16 cellular contexts compared by ENCODE assay signal in the genomic region with DNA sequence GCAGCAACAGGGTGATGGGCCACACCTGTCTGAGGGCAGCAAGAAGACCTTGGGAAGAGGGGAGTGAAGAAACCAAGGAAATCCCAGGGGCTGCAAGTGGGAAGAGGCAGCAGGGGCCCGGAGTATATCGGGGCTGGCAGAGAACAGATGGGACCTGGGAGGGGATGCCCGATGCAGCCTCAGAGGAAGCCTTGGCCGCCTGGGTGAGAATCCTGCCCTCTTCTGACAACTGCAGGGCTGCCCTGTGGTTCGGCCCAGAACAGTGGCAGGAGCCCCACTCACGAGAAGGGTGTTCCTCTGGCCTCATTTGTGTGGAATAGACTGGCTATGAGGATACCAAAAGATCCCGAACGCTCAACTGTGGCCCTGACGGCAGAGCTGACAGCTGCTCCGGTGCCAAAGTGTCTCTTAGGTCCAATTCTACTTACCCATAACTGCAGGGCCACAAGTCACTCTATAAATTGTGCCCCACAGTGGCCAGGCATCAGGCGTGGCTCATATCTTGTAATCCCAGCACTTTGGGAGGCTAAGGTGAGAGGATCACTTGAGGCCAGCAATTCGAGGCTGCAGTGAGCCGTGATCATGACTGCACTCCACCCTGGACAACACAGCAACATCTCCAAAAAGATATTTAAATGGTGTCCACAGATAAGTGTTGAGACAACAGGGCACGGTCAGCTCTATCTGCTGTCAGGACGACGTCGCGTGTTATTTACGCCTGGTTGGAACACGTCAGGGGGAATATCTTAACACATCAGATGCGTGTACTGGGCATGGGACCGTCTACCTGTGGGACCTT.
"Had no signal": no experiment of that assay in that cellular context is flagged by ENCODE, and none has a peak within 500 bp of the region (broad histone marks: within the 10 kb centered on the region; RNA-seq: fewer than 3 reads in every experiment).

No MANE protein-coding gene starts in this region.

- H3K4me3 ChIP-seq: dorsolateral prefrontal cortex, gastroesophageal sphincter, heart right ventricle, testis had no signal

- H3K4me3 Mint-ChIP-seq: activated CD4-positive, alpha-beta memory T cell treated with anti-CD3 and anti-CD28 coated beads, Interleukin-2, amount 10 ng/mL, durations not matched to agents 7 days and 5 days; activated naive CD4-positive, alpha-beta T cell treated with anti-CD3 and anti-CD28 coated beads for 36 hours; endodermal cell; naive B cell; stimulated activated naive CD8-positive, alpha-beta T cell treated with anti-CD3 and anti-CD28 coated beads, Interleukin-15, Interleukin-2, amounts not matched to agents 100 ng/mL and 50 ng/mL, for 24 hours; WTC11 had no signal

- H3K9me3 ChIP-seq: gastroesophageal sphincter, heart right ventricle, testis had no signal

- H3K27ac ChIP-seq: dorsolateral prefrontal cortex, gastroesophageal sphincter, heart right ventricle, testis had no signal

- H3K27me3 ChIP-seq: gastroesophageal sphincter, heart right ventricle, testis had no signal

- H3K36me3 ChIP-seq: gastroesophageal sphincter, heart right ventricle had no signal

- H3K27ac Mint-ChIP-seq: activated CD4-positive, alpha-beta memory T cell treated with anti-CD3 and anti-CD28 coated beads, Interleukin-2, amount 10 ng/mL, durations not matched to agents 7 days and 5 days; activated naive CD4-positive, alpha-beta T cell treated with anti-CD3 and anti-CD28 coated beads for 36 hours; activated T-cell treated with anti-CD3 and anti-CD28 coated beads, Interleukin-2, amount 50 U/mL, for 72 hours; endodermal cell; naive B cell; stimulated activated naive CD8-positive, alpha-beta T cell treated with anti-CD3 and anti-CD28 coated beads, Interleukin-15, Interleukin-2, amounts not matched to agents 100 ng/mL and 50 ng/mL, for 24 hours; T-helper 1 cell treated with Interleukin-12 subunit alpha and Interleukin-12 subunit beta and Interleukin-4 antibody, amounts not matched to agents 30 μg/mL and 1 μg/mL, for 36 hours; WTC11 had no signal

- H3K36me3 Mint-ChIP-seq: naive B cell, WTC11 had no signal

- DNase-seq: activated CD4-positive, alpha-beta memory T cell treated with anti-CD3 and anti-CD28 coated beads, Interleukin-2, amount 10 ng/mL, durations not matched to agents 7 days and 5 days; activated CD4-positive, alpha-beta T cell treated with anti-CD3 and anti-CD28 coated beads for 4 hours; endodermal cell; heart right ventricle; mammary epithelial cell; naive B cell; nucleus accumbens; small intestine; testis had no signal

- H3K9me3 Mint-ChIP-seq: activated CD4-positive, alpha-beta memory T cell treated with anti-CD3 and anti-CD28 coated beads, Interleukin-2, amount 10 ng/mL, durations not matched to agents 7 days and 5 days; activated naive CD4-positive, alpha-beta T cell treated with anti-CD3 and anti-CD28 coated beads for 36 hours; activated T-cell treated with anti-CD3 and anti-CD28 coated beads, Interleukin-2, amount 50 U/mL, for 72 hours; endodermal cell; stimulated activated naive CD8-positive, alpha-beta T cell treated with anti-CD3 and anti-CD28 coated beads, Interleukin-15, Interleukin-2, amounts not matched to agents 100 ng/mL and 50 ng/mL, for 24 hours; T-helper 1 cell treated with Interleukin-12 subunit alpha and Interleukin-12 subunit beta and Interleukin-4 antibody, amounts not matched to agents 30 μg/mL and 1 μg/mL, for 36 hours; WTC11 had no signal
